ENCODE assay signal across 7 cellular contexts in genomic region chr10:1158536-1158935, GRCh38.
DNase-seq lines count a peak whose midpoint lies in the region; TF ChIP-seq lines count a peak whose summit lies in the region.
"Not testable (repeated sequence)": the region's sequence is repeated elsewhere in the genome, so short reads cannot be mapped to it uniquely, and the experiment has no call there.

No MANE protein-coding gene starts in this region.

- WGBS in testis, 2 donors: 79 to 90% methylated on average over 10 of the region's 10 CpGs

- not testable (repeated sequence) for TF ChIP-seq POLR2A in testis (IDR thresholded peaks at IDR 0.05)

- not testable (repeated sequence) for H3K4me3 ChIP-seq in CD8-positive, alpha-beta memory T cell (ENCODE audit: low read length)
- peak overlapping the region in 1 of 2 donors; percentile 50 for H3K4me3 ChIP-seq in testis

- H3K4me3 Mint-ChIP-seq in CD8-positive, alpha-beta memory T cell; chondrocyte (ENCODE audit: unreplicated experiment): not testable (repeated sequence)

- intact Hi-C loops in posterior vena cava (cut with DNase I): loop anchor here in 1 of 2 donors (10.0 kb wide), 1 partner anchor 886 kb away; no protein-coding TSS in a partner anchor
- intact Hi-C loops in testis (cut with DNase I; ENCODE audit: low total_unique reads): not testable (repeated sequence)

- not testable (repeated sequence) for H3K36me3 Mint-ChIP-seq in CD8-positive, alpha-beta memory T cell; chondrocyte (ENCODE audit: low read depth)

- not testable (repeated sequence) for H3K27ac Mint-ChIP-seq in CD8-positive, alpha-beta memory T cell; chondrocyte (ENCODE audit: unreplicated experiment)

- not testable (repeated sequence) for H3K4me1 Mint-ChIP-seq in CD8-positive, alpha-beta memory T cell; chondrocyte (ENCODE audit: low read depth)

- H3K9me3 ChIP-seq in CD8-positive, alpha-beta memory T cell (ENCODE audit: low read length); testis: not testable (repeated sequence)

- H3K4me1 ChIP-seq in CD8-positive, alpha-beta memory T cell (ENCODE audit: insufficient read depth, low read length); testis: not testable (repeated sequence)

- H3K27me3 Mint-ChIP-seq in CD8-positive, alpha-beta memory T cell: not testable (repeated sequence)
- peaks cover 44% of the 10 kb centered on the region for H3K27me3 Mint-ChIP-seq in chondrocyte (ENCODE audit: low read depth)

- H3K27me3 ChIP-seq in CD8-positive, alpha-beta memory T cell (ENCODE audit: insufficient read depth, low read length, poor library complexity, severe bottlenecking); testis: not testable (repeated sequence)

- H3K9me3 Mint-ChIP-seq in CD8-positive, alpha-beta memory T cell; chondrocyte (ENCODE audit: low read depth): not testable (repeated sequence)

- not testable (repeated sequence) for DNase-seq in CD8-positive, alpha-beta memory T cell
- peak; percentile 7 for DNase-seq in activated CD4-positive, CD25-positive, alpha-beta regulatory T cell treated with anti-CD3 and anti-CD28 coated beads, Interleukin-2, amount 50 U/mL, for 72 hours
- DNase-seq in activated CD8-positive, alpha-beta memory T cell treated with anti-CD3 and anti-CD28 coated beads, Interleukin-2, amount 50 U/mL, for 48 hours: peak; percentile 15
- DNase-seq in chondrocyte (ENCODE audit: low spot score): peak; percentile 37
- DNase-seq in mesenteric fat pad (ENCODE audit: low spot score): peak; percentile 39
- DNase-seq in posterior vena cava (ENCODE audit: low spot score): peak; percentile 66
- DNase-seq in testis: peak; percentile 12

- POLR2A ChIA-PET in CD8-positive, alpha-beta memory T cell (lab: Charles Lee): not testable (repeated sequence)

- TF ChIP-seq CTCF in chondrocyte (IDR thresholded peaks at IDR 0.05); testis (IDR thresholded peaks at IDR 0.05): not testable (repeated sequence)

- H3K27ac ChIP-seq in CD8-positive, alpha-beta memory T cell (ENCODE audit: low read depth, low read length): peak overlapping the region; percentile 51
- H3K27ac ChIP-seq in testis: not testable (repeated sequence)

- not testable (repeated sequence) for H3K36me3 ChIP-seq in CD8-positive, alpha-beta memory T cell (ENCODE audit: insufficient read depth, low read length); testis (ENCODE audit: low read depth, missing control alignments)

- CTCF ChIA-PET in CD8-positive, alpha-beta memory T cell (lab: Charles Lee): not testable (repeated sequence)
